ENCODE assay signal across 11 cellular contexts in the genomic region with DNA sequence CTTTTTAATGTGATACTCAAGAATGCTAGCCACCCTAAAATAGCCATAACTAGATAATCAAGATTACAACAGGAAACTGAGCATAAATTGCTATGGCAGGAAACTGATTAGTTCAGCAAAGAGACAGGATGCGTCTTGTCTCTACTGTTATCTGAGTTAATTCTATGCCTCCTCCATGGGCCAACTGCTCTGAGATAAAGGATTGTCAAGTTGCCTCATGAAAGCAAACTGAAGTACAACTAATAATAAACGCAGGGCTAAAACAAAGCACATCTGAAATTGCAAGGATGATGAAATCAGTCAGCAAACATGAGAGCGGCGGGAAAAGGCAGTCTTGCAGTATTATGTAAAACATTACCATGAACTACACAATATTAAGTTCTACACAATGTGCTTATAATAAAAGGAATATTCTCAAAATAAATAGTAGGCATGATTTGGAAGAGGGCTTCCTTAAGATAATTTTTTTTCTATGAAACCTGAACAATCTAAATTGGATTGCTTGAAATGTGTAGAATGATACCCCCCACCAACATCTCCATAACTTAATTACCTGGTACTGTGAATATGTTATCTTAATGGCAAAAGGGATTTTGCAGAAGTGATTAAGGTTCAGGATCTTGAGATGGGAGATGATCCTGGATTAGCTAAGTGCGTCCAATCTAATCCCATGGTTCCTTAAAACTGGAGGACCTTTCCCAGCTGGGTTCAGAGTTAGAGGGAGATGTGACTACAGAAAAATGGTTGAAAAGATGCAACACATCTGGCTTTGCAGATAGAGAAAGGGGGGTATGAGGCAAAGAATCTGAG.
DNase-seq lines count a peak whose midpoint lies in the region; TF ChIP-seq lines count a peak whose summit lies in the region.
"Had no signal": no experiment of that assay in that cellular context is flagged by ENCODE, and none has a peak within 500 bp of the region (broad histone marks: within the 10 kb centered on the region; RNA-seq: fewer than 3 reads in every experiment).

No MANE protein-coding gene starts in this region.

- peaks cover 40% of the 10 kb centered on the region for H3K4me1 ChIP-seq in osteoblast (ENCODE audit: insufficient read depth, low read length)
- H3K4me1 ChIP-seq: gastrocnemius medialis, pancreas had no signal

- H3K4me2 ChIP-seq in osteoblast (ENCODE audit: insufficient read depth, low read length), result no peak overlapping the region

- H3K4me1 Mint-ChIP-seq in endothelial cell (ENCODE audit: unreplicated experiment), result peaks cover 40% of the 10 kb centered on the region

- peaks cover 17% of the 10 kb centered on the region for H3K36me3 ChIP-seq in osteoblast (ENCODE audit: insufficient read depth, low read length)
- H3K36me3 ChIP-seq: gastrocnemius medialis, pancreas had no signal

- TF ChIP-seq CTCF in endothelial cell (IDR thresholded peaks at IDR 0.05; ENCODE audit: unreplicated experiment) (no peak), osteoblast (IDR thresholded peaks at IDR 0.05; ENCODE audit: extremely low read depth, low read depth, low read length) (no peak)

- no peaks in the 10 kb centered on the region for H3K9me3 Mint-ChIP-seq in endothelial cell (ENCODE audit: unreplicated experiment)

- H3K27ac ChIP-seq in osteoblast (ENCODE audit: low read depth, low read length), result peak overlapping the region; percentile 47
- H3K27ac ChIP-seq: gastrocnemius medialis, pancreas had no signal

- H3K4me3 Mint-ChIP-seq in endothelial cell (ENCODE audit: unreplicated experiment), result no peak overlapping the region

- H3K9me3 ChIP-seq in osteoblast (ENCODE audit: low read depth, low read length), result no peaks in the 10 kb centered on the region
- H3K9me3 ChIP-seq: pancreas had no signal

- DNase-seq in NCI-H748 (lab: John Stamatoyannopoulos, UW; ENCODE audit: unreplicated experiment) (peak; percentile 48), NCI-H748 treated with DMSO at 0.1 percent for 48 hours (lab: John Stamatoyannopoulos, UW) (no peak), SIG-M5 (lab: John Stamatoyannopoulos, UW) (peak; percentile 36), endothelial cell (ENCODE audit: low spot score) (no peak), osteoblast (ENCODE audit: insufficient read length, low spot score, missing footprints) (no peak), NCI-H2227 treated with DMSO at 0.1 percent for 48 hours (lab: John Stamatoyannopoulos, UW) (no peak), islet precursor cell (no peak)
- DNase-seq in activated naive CD4-positive, alpha-beta T cell treated with anti-CD3 and anti-CD28 coated beads, Interleukin-2, amount 50 U/mL, for 16 hours, result no peak
- DNase-seq: gastrocnemius medialis, NCI-H1694 treated with DMSO at 0.1 percent for 48 hours, pancreas had no signal

- peak overlapping the region; percentile 68 for H3K27ac Mint-ChIP-seq in endothelial cell (ENCODE audit: unreplicated experiment)

- peaks cover 60% of the 10 kb centered on the region for H3K36me3 Mint-ChIP-seq in endothelial cell (ENCODE audit: low read depth, unreplicated experiment)

- H3K27me3 Mint-ChIP-seq in endothelial cell (ENCODE audit: unreplicated experiment), result no peaks in the 10 kb centered on the region

- no peaks in the 10 kb centered on the region for H4K20me1 ChIP-seq in osteoblast (ENCODE audit: insufficient read depth, low read length)

- H2AFZ ChIP-seq in osteoblast (ENCODE audit: low read length), result no peak overlapping the region

- H3K79me2 ChIP-seq in osteoblast (ENCODE audit: insufficient read depth, low read length), result peaks cover 23% of the 10 kb centered on the region

- no peaks in the 10 kb centered on the region for H3K27me3 ChIP-seq in osteoblast (ENCODE audit: insufficient read depth, low read length)
- H3K27me3 ChIP-seq: gastrocnemius medialis, pancreas had no signal

- H3K4me3 ChIP-seq in osteoblast (ENCODE audit: insufficient read depth, low read length), result no peak overlapping the region
- H3K4me3 ChIP-seq: gastrocnemius medialis, pancreas had no signal

Comparison
In these comparisons a context has a peak if more than half of its experiments do, and no peak if none do; other contexts are left out.
1. DNase-seq: peak in NCI-H748 (single experiment) and SIG-M5 (single experiment); none in NCI-H748 treated with DMSO at 0.1 percent for 48 hours (single experiment), endothelial cell (single experiment), osteoblast (single experiment), NCI-H2227 treated with DMSO at 0.1 percent for 48 hours (single experiment), islet precursor cell (single experiment) and activated naive CD4-positive, alpha-beta T cell treated with anti-CD3 and anti-CD28 coated beads, Interleukin-2, amount 50 U/mL, for 16 hours (single experiment).